7 cellular contexts compared by ENCODE assay signal in genomic region chr2:45643543-45644542, GRCh38. TPM values are rescaled to one million over a fixed set of nuclear protein-coding genes. Genes with fewer than 3 reads are reported as not detected.
A peak's percentile ranks its signal among the peaks of the same experiment; 100 is the strongest.
DNase-seq lines count a peak whose midpoint lies in the region; ATAC-seq and TF ChIP-seq lines count a peak whose summit lies in the region.

No MANE protein-coding gene starts in this region.

- peak; percentile 86 for ATAC-seq in HG02588 (IDR thresholded peaks at IDR 0.05; ENCODE audit: unreplicated experiment)
- peak; percentile 99 for ATAC-seq in activated CD4-positive, alpha-beta T cell treated with anti-CD3 and anti-CD28 coated beads for 36 hours

- TF ChIP-seq RAD21 in liver (IDR thresholded peaks at IDR 0.05): peak; percentile 81 to 86

- peak overlapping the region; percentile 18 for H3K4me3 ChIP-seq in GM12865 (ENCODE audit: low read depth, low read length)
- H3K4me3 ChIP-seq in liver (ENCODE audit: low read depth in 1 of 3, low read length in 3 of 3): peak overlapping the region; percentile 55 to 73 (median 59)

- H3K4me1 ChIP-seq in liver (ENCODE audit: control insufficient read depth in 4 of 4, insufficient read depth in 4 of 4, low read length in 3 of 4): peaks cover 2 to 17% (median 11%) of the 10 kb centered on the region in 4 donors

- H3K9me3 ChIP-seq in liver (ENCODE audit: control insufficient read depth in 4 of 4, low read length in 3 of 4): no peaks in the 10 kb centered on the region

- TF ChIP-seq CTCF in GM12865 (IDR thresholded peaks at IDR 0.05; ENCODE audit: insufficient read depth, low read depth, low read length, missing control alignments) (peak; percentile 88), liver (IDR thresholded peaks at IDR 0.05; ENCODE audit: low read depth, low read length, missing input control) (peak; percentile 93)

- H3K9ac ChIP-seq in liver (ENCODE audit: low read depth in 1 of 2, low read length in 2 of 2): peak overlapping the region; percentile 52 to 60

- H3K36me3 Mint-ChIP-seq in activated CD4-positive, alpha-beta T cell treated with anti-CD3 and anti-CD28 coated beads for 36 hours (ENCODE audit: low read depth): no peaks in the 10 kb centered on the region
- no peaks in the 10 kb centered on the region for H3K36me3 Mint-ChIP-seq in dendritic cell treated with granulocyte-macrophage colony-stimulating factor and Interleukin-4, amounts not matched to agents 40 ng/mL and 50 ng/mL, for 4 days (ENCODE audit: low read depth)

- H3K27me3 ChIP-seq in liver (ENCODE audit: control insufficient read depth in 4 of 4, insufficient read depth in 4 of 4, low read length in 3 of 4): no peaks in the 10 kb centered on the region

- H3K36me3 ChIP-seq in liver (ENCODE audit: control insufficient read depth in 4 of 4, insufficient read depth in 3 of 4, low read depth in 1 of 4, low read length in 3 of 4): no peaks in the 10 kb centered on the region

- H3K4me1 Mint-ChIP-seq in activated CD4-positive, alpha-beta T cell treated with anti-CD3 and anti-CD28 coated beads for 36 hours: peaks cover 3% of the 10 kb centered on the region
- H3K4me1 Mint-ChIP-seq in dendritic cell treated with granulocyte-macrophage colony-stimulating factor and Interleukin-4, amounts not matched to agents 40 ng/mL and 50 ng/mL, for 4 days (ENCODE audit: low read depth): peaks cover 13% of the 10 kb centered on the region

- no peak overlapping the region for H3K27ac Mint-ChIP-seq in activated CD4-positive, alpha-beta T cell treated with anti-CD3 and anti-CD28 coated beads for 36 hours
- H3K27ac Mint-ChIP-seq in dendritic cell treated with granulocyte-macrophage colony-stimulating factor and Interleukin-4, amounts not matched to agents 40 ng/mL and 50 ng/mL, for 4 days: peak overlapping the region; percentile 79

- POLR2A ChIA-PET in activated CD4-positive, alpha-beta T cell treated with anti-CD3 and anti-CD28 coated beads for 36 hours (lab: Charles Lee): interaction anchor here (0.6 kb wide), 1 partner anchor 662 kb away, joined by 3 read pairs; no protein-coding TSS in a partner anchor

- H3K4me3 Mint-ChIP-seq in activated CD4-positive, alpha-beta T cell treated with anti-CD3 and anti-CD28 coated beads for 36 hours: peak overlapping the region; percentile 32
- peak overlapping the region; percentile 78 for H3K4me3 Mint-ChIP-seq in dendritic cell treated with granulocyte-macrophage colony-stimulating factor and Interleukin-4, amounts not matched to agents 40 ng/mL and 50 ng/mL, for 4 days

- H3K9me3 Mint-ChIP-seq in activated CD4-positive, alpha-beta T cell treated with anti-CD3 and anti-CD28 coated beads for 36 hours (ENCODE audit: low read depth): no peaks in the 10 kb centered on the region
- H3K9me3 Mint-ChIP-seq in dendritic cell treated with granulocyte-macrophage colony-stimulating factor and Interleukin-4, amounts not matched to agents 40 ng/mL and 50 ng/mL, for 4 days: no peaks in the 10 kb centered on the region

- peaks cover 20% of the 10 kb centered on the region for H3K27me3 Mint-ChIP-seq in activated CD4-positive, alpha-beta T cell treated with anti-CD3 and anti-CD28 coated beads for 36 hours
- peaks cover 53% of the 10 kb centered on the region for H3K27me3 Mint-ChIP-seq in dendritic cell treated with granulocyte-macrophage colony-stimulating factor and Interleukin-4, amounts not matched to agents 40 ng/mL and 50 ng/mL, for 4 days

- intact Hi-C loops in activated CD4-positive, alpha-beta T cell treated with anti-CD3 and anti-CD28 coated beads for 36 hours (cut with DNase I, micrococcal nuclease): loop anchor here (1.0 to 5.0 kb wide), 4 partner anchors 134 to 723 kb away; no protein-coding TSS in a partner anchor
- intact Hi-C loops in dendritic cell treated with granulocyte-macrophage colony-stimulating factor and Interleukin-4, amounts not matched to agents 40 ng/mL and 50 ng/mL, for 4 days (cut with micrococcal nuclease): loop anchor here (1.0 kb wide), 2 partner anchors 134 to 292 kb away; no protein-coding TSS in a partner anchor

- DNase-seq in GM12865 (ENCODE audit: low read depth) (peak; percentile 66), NCI-H2029 (lab: John Stamatoyannopoulos, UW) (peak; percentile 18)
- peak; percentile 84 for DNase-seq in activated CD4-positive, alpha-beta T cell treated with anti-CD3 and anti-CD28 coated beads for 36 hours
- peak; percentile 74 to 83 for DNase-seq in stimulated activated CD4-positive, alpha-beta T cell treated with anti-CD3 and anti-CD28 coated beads, Interleukin-2, amount 100 ng/mL, for 48 hours

- H3K27ac ChIP-seq in liver (ENCODE audit: low read depth in 1 of 2, low read length in 2 of 2): peak overlapping the region; percentile 42 to 46

- CTCF ChIA-PET in activated CD4-positive, alpha-beta T cell treated with anti-CD3 and anti-CD28 coated beads for 36 hours (lab: Charles Lee): interaction anchor here (0.6 to 7.7 kb wide), 15 partner anchors 10 to 1275 kb away, joined by 3 to 63 read pairs (median 4); no protein-coding TSS in a partner anchor

- WGBS in liver: 7% methylated on average over 49 of the region's 49 CpGs

TF ChIP-seq in liver, 16 proteins besides CTCF, POLR2A, EP300 and RAD21:
- peak; percentile 63 for TF ChIP-seq FOXA2 (IDR thresholded peaks at IDR 0.05)
- peak; percentile 70 for TF ChIP-seq YY1 (IDR thresholded peaks at IDR 0.05)
- peak; percentile 35 for TF ChIP-seq REST (IDR thresholded peaks at IDR 0.05)
- peak; percentile 67 to 73 for TF ChIP-seq HNF4A (conservative IDR thresholded peaks at IDR 0.05)
- peak; percentile 35 for TF ChIP-seq MAX (IDR thresholded peaks at IDR 0.05)
- TF ChIP-seq SP1 (IDR thresholded peaks at IDR 0.05): peak; percentile 70
- peak; percentile 36 to 81 for TF ChIP-seq RXRA (IDR thresholded peaks at IDR 0.05)
- TF ChIP-seq ZBTB33 (IDR thresholded peaks at IDR 0.05): peak; percentile 18
- TF ChIP-seq NR2F2 (IDR thresholded peaks at IDR 0.05): no peak
- no peak for TF ChIP-seq GABPA (IDR thresholded peaks at IDR 0.05 in 1 of 2, conservative IDR thresholded peaks at IDR 0.05 in 1 of 2)
- TF ChIP-seq JUND (IDR thresholded peaks at IDR 0.05): peak; percentile 52 to 74
TF ChIP-seq in liver: peak in this region for 9.

RNA-seq across cellular contexts. Expression of gene PRKCE, which starts 7.6 kb away (rescaled TPM):
- 10 to 100 TPM in 1 of 2 experiments, 1 to 10 TPM in 1; 9.0 to 13.2 TPM for total RNA-seq in activated CD4-positive, alpha-beta T cell treated with anti-CD3 and anti-CD28 coated beads for 36 hours
- total RNA-seq in liver: 10 to 100 TPM in 1 of 2 donors, 1 to 10 TPM in 1; 2.5 to 38.6 TPM
- 1 to 10 TPM; 3.9 to 7.7 TPM for polyA plus RNA-seq in liver

RNA-seq across cellular contexts. Expression of gene SRBD1, which starts 32.8 kb away (rescaled TPM):
- 10 to 100 TPM; 19.2 to 25.0 TPM for total RNA-seq in activated CD4-positive, alpha-beta T cell treated with anti-CD3 and anti-CD28 coated beads for 36 hours
- 10 to 100 TPM; 14.3 to 22.2 TPM for total RNA-seq in liver
- polyA plus RNA-seq in liver: 1 to 10 TPM; 4.0 to 5.7 TPM

Comparison
In these comparisons a context has a peak if more than half of its experiments do, and no peak if none do; other contexts are left out.
1. Peak in every context shown above with its lines: DNase-seq, ATAC-seq, H3K4me3 ChIP-seq and H3K27ac ChIP-seq.
2. DNase-seq: peak in every context shown above with its lines; median percentile 84 in activated CD4-positive, alpha-beta T cell treated with anti-CD3 and anti-CD28 coated beads for 36 hours; 78 in stimulated activated CD4-positive, alpha-beta T cell treated with anti-CD3 and anti-CD28 coated beads, Interleukin-2, amount 100 ng/mL, for 48 hours; 66 in GM12865; 18 in NCI-H2029.